8 cellular contexts compared by ENCODE assay signal in the genomic region with DNA sequence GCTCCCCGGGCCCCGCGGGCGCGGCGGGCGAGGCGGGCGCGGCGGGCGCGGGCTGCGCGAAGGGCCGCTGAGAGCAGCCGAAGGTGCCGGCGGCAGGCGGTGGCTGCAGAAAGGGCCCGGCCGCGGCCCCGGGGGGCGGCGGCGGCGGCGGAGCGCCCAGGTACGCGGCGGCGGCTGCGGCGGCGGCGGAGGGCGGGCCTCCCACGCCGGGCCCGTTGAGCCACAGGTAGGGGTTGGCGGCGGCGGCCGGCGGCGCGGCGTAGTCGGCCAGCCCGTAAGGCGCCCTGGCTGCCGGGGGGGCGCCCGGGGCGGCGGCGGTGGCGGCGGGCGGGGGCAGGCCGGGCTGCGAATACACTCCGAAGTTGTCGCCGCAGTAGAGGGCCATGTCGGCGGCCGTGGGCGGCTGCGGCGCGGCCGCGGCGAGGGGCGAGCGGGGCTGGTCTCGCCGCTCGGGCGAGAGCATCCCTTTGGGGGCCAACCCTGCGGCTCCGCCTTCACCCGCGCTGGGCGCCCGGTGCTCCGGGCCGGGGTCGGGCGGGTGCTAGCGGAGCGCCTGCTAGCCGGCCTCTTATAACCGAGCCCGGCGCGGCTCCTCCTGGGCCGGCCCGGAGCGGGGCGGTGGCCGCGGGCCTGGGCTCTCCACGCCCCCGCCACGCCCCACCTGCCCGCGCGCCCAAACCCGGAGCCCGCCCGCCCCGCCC. TPM values are rescaled to one million over a fixed set of nuclear protein-coding genes. Genes with fewer than 3 reads are reported as not detected.
DNase-seq lines count a peak whose midpoint lies in the region; ATAC-seq and TF ChIP-seq lines count a peak whose summit lies in the region.

A gene (minus strand): TSS at position 543 of the 701 bp plus-strand sequence. CDS start 158 bp downstream, at position 385.

- H3K27ac Mint-ChIP-seq in activated B cell treated with CpG ODN at 0.5 μM for 24 hours, result peak within 1 kb of the TSS; percentile 41

- WGBS in iPS DF 6.9 (ENCODE audit: insufficient coverage, insufficient read length), result no CpG with 5 or more reads among the region's 116 CpGs
- WGBS in stomach, 5 donors, result 0 to 2% (median 1%) methylated on average over 11 to 106 of the region's 116 CpGs

- no peak for TF ChIP-seq EP300 in stomach (IDR thresholded peaks at IDR 0.05)

- POLR2A ChIA-PET in activated B cell treated with CpG ODN at 0.5 μM for 24 hours (lab: Charles Lee), result no interaction called here

- H3K27ac ChIP-seq in iPS DF 6.9 (ENCODE audit: low read length), result no peak within 1 kb of the TSS
- H3K27ac ChIP-seq in stomach, result no peak within 1 kb of the TSS

- CTCF ChIA-PET in activated B cell treated with CpG ODN at 0.5 μM for 24 hours (lab: Charles Lee), result no interaction called here

- H3K4me1 ChIP-seq in iPS DF 6.9 (ENCODE audit: control insufficient read depth, insufficient read depth, low read length) (peaks cover 3% of the 10 kb centered on the region; the same call in 1 of the 2 replicates), stomach (peaks cover 4 to 19% (median 13%) of the 10 kb centered on the region in 4 donors)

- intact Hi-C loops in activated B cell treated with CpG ODN at 0.5 μM for 24 hours (cut with micrococcal nuclease) (no loop called here), stomach (cut with DNase I; ENCODE audit: low total_unique reads) (no loop called here)

- no peaks in the 10 kb centered on the region for H3K9me3 ChIP-seq in iPS DF 6.9 (ENCODE audit: control insufficient read depth, insufficient read depth, low read length)
- H3K9me3 ChIP-seq in stomach, result peaks cover 0 to 4% (median 0%) of the 10 kb centered on the region in 4 donors

- H3K9me3 Mint-ChIP-seq in activated B cell treated with CpG ODN at 0.5 μM for 24 hours, result no peaks in the 10 kb centered on the region

- ATAC-seq in activated B cell treated with CpG ODN at 0.5 μM for 24 hours (ENCODE audit: low read depth) (peak; percentile 50), GM21576 (IDR thresholded peaks at IDR 0.05; ENCODE audit: unreplicated experiment) (no peak)

- DNase-seq in NCI-H748 (lab: John Stamatoyannopoulos, UW; ENCODE audit: unreplicated experiment) (peak; percentile 60), NCI-H748 treated with DMSO at 0.1 percent for 48 hours (lab: John Stamatoyannopoulos, UW) (no peak), activated B cell treated with CpG ODN at 0.5 μM for 24 hours (peak; percentile 30), iPS DF 6.9 (ENCODE audit: low read depth, low spot score) (no peak), stomach (no peak), NCI-H2081 (lab: John Stamatoyannopoulos, UW) (no peak), dermis blood vessel endothelial cell (no peak)

- H3K4me1 Mint-ChIP-seq in activated B cell treated with CpG ODN at 0.5 μM for 24 hours, result peaks cover 10% of the 10 kb centered on the region

- H3K4me3 Mint-ChIP-seq in activated B cell treated with CpG ODN at 0.5 μM for 24 hours, result peak within 1 kb of the TSS; percentile 78

- no peaks in the 10 kb centered on the region for H3K36me3 Mint-ChIP-seq in activated B cell treated with CpG ODN at 0.5 μM for 24 hours (ENCODE audit: low read depth)

- peaks cover 6% of the 10 kb centered on the region; the same call in 1 of the 2 replicates for H3K36me3 ChIP-seq in iPS DF 6.9 (ENCODE audit: control insufficient read depth, insufficient read depth, low read length)
- H3K36me3 ChIP-seq in stomach, result no peaks in the 10 kb centered on the region

- H3K4me3 ChIP-seq in iPS DF 6.9 (ENCODE audit: low read length) (peak within 1 kb of the TSS; percentile 80), stomach (peak within 1 kb of the TSS; percentile 39 to 54 (median 43))

- H3K27me3 Mint-ChIP-seq in activated B cell treated with CpG ODN at 0.5 μM for 24 hours, result peaks cover 48% of the 10 kb centered on the region

- no peak for TF ChIP-seq CTCF in activated B cell treated with CpG ODN at 0.5 μM for 24 hours (IDR thresholded peaks at IDR 0.05)
- TF ChIP-seq CTCF in stomach (IDR thresholded peaks at IDR 0.05), result no peak

- TF ChIP-seq POLR2A in stomach (IDR thresholded peaks at IDR 0.05), result no peak

- H3K27me3 ChIP-seq in iPS DF 6.9 (ENCODE audit: control insufficient read depth, insufficient read depth, low read length), result peaks cover 11% of the 10 kb centered on the region
- peaks cover 8 to 97% (median 66%) of the 10 kb centered on the region in 3 donors for H3K27me3 ChIP-seq in stomach

RNA-seq across cellular contexts. Expression of the gene that starts here (rescaled TPM):
- not detected in 2 replicates for total RNA-seq in activated B cell treated with CpG ODN at 0.5 μM for 24 hours
- 1 to 10 TPM in 1 of 5 donors, not detected in 4; 2.2 TPM for total RNA-seq in stomach
- not detected for polyA plus RNA-seq in stomach
- not detected in 2 replicates for total RNA-seq in dermis blood vessel endothelial cell

Comparison
In these comparisons a context has a peak if more than half of its experiments do, and no peak if none do; other contexts are left out.
1. Peak in DNase-seq and ATAC-seq in activated B cell treated with CpG ODN at 0.5 μM for 24 hours; RNA of the gene not detected or under 1 TPM.